27 cellular contexts compared by ENCODE assay signal in genomic region chr3:43624619-43625305, GRCh38.
"Had no signal": no experiment of that assay in that cellular context is flagged by ENCODE, and none has a peak within 500 bp of the region (broad histone marks: within the 10 kb centered on the region; RNA-seq: fewer than 3 reads in every experiment).

No MANE protein-coding gene starts in this region.

- H3K36me3 Mint-ChIP-seq: brain had no signal

- H3K9me3 ChIP-seq: gastrocnemius medialis, thoracic aorta, upper lobe of left lung had no signal

- DNase-seq: activated CD4-positive, alpha-beta T cell treated with anti-CD3 and anti-CD28 coated beads for 1 hour; activated CD4-positive, alpha-beta T cell treated with anti-CD3 and anti-CD28 coated beads, Interleukin-2, amount 50 U/mL, for 1 hour; activated CD8-positive, alpha-beta T cell treated with anti-CD3 and anti-CD28 coated beads, Interleukin-2, amount 10 ng/mL, durations not matched to agents 7 days and 5 days; activated gamma-delta T cell; activated naive CD4-positive, alpha-beta T cell treated with anti-CD3 and anti-CD28 coated beads, Interleukin-2, amount 50 U/mL, for 16 hours; activated naive CD8-positive, alpha-beta T cell treated with anti-CD3 and anti-CD28 coated beads, Interleukin-2, amount 50 U/mL, for 24 hours; anterior cingulate cortex; caudate nucleus; dermis blood vessel endothelial cell; effector CD8-positive, alpha-beta T cell; gastrocnemius medialis; head of caudate nucleus; hypothalamus; left ventricle myocardium superior; midbrain; nephron progenitor cell; nucleus accumbens; stimulated activated CD4-positive, alpha-beta T cell treated with anti-CD3 and anti-CD28 coated beads, Interleukin-2, amount 100 ng/mL, for 48 hours; stimulated activated naive CD4-positive, alpha-beta T cell; T-helper 2 cell; upper lobe of left lung; WERI-Rb-1 had no signal

- H3K27ac ChIP-seq: gastrocnemius medialis, thoracic aorta, upper lobe of left lung, WERI-Rb-1 had no signal

- H3K36me3 ChIP-seq: gastrocnemius medialis, thoracic aorta, upper lobe of left lung, WERI-Rb-1 had no signal

- ATAC-seq: activated CD8-positive, alpha-beta T cell treated with anti-CD3 and anti-CD28 coated beads, Interleukin-2, amount 10 ng/mL, durations not matched to agents 7 days and 5 days; activated naive CD8-positive, alpha-beta T cell treated with anti-CD3 and anti-CD28 coated beads, Interleukin-2, amount 50 U/mL, for 24 hours; gastrocnemius medialis; left ventricle myocardium superior; sciatic nerve had no signal

- H3K4me3 Mint-ChIP-seq: activated CD8-positive, alpha-beta T cell treated with anti-CD3 and anti-CD28 coated beads, Interleukin-2, amount 10 ng/mL, durations not matched to agents 7 days and 5 days; activated naive CD8-positive, alpha-beta T cell treated with anti-CD3 and anti-CD28 coated beads, Interleukin-2, amount 50 U/mL, for 24 hours; activated T-helper 1 cell treated with anti-CD3 and anti-CD28 coated beads, Interleukin-12 subunit alpha, Interleukin-12 subunit beta, Interleukin-2, Interleukin-4 antibody, amounts not matched to agents 30 ng/mL and 10 ng/mL and 1 ng/mL, durations not matched to agents 14 hours and 24 hours and 36 hours; nephron progenitor cell had no signal

- H3K4me3 ChIP-seq: gastrocnemius medialis, thoracic aorta, upper lobe of left lung had no signal

- H3K27ac Mint-ChIP-seq: activated CD8-positive, alpha-beta T cell treated with anti-CD3 and anti-CD28 coated beads, Interleukin-2, amount 10 ng/mL, durations not matched to agents 7 days and 5 days; activated naive CD8-positive, alpha-beta T cell treated with anti-CD3 and anti-CD28 coated beads, Interleukin-2, amount 50 U/mL, for 24 hours; activated T-helper 1 cell treated with anti-CD3 and anti-CD28 coated beads, Interleukin-12 subunit alpha, Interleukin-12 subunit beta, Interleukin-2, Interleukin-4 antibody, amounts not matched to agents 30 ng/mL and 10 ng/mL and 1 ng/mL, durations not matched to agents 14 hours and 24 hours and 36 hours; nephron progenitor cell had no signal

- H3K27me3 Mint-ChIP-seq: activated naive CD8-positive, alpha-beta T cell treated with anti-CD3 and anti-CD28 coated beads, Interleukin-2, amount 50 U/mL, for 24 hours had no signal

- H3K27me3 ChIP-seq: gastrocnemius medialis, upper lobe of left lung had no signal

- FAIRE-seq: islet of Langerhans had no signal

- H3K9me3 Mint-ChIP-seq: activated naive CD8-positive, alpha-beta T cell treated with anti-CD3 and anti-CD28 coated beads, Interleukin-2, amount 50 U/mL, for 24 hours had no signal
